ENCODE assay signal across 33 cellular contexts in genomic region chr11:32864555-32864954, GRCh38. TPM values are rescaled to one million over a fixed set of nuclear protein-coding genes. Genes with fewer than 3 reads are reported as not detected.
A peak's percentile ranks its signal among the peaks of the same experiment; 100 is the strongest.
DNase-seq lines count a peak whose midpoint lies in the region; ATAC-seq lines count a peak whose summit lies in the region.
"Had no signal": no experiment of that assay in that cellular context is flagged by ENCODE, and none has a peak within 500 bp of the region (broad histone marks: within the 10 kb centered on the region; RNA-seq: fewer than 3 reads in every experiment).

No MANE protein-coding gene starts in this region.

- H3K27me3 Mint-ChIP-seq in activated CD4-positive, alpha-beta T cell treated with anti-CD3 and anti-CD28 coated beads for 36 hours, result peaks cover 7% of the 10 kb centered on the region
- H3K27me3 Mint-ChIP-seq in activated CD8-positive, alpha-beta memory T cell treated with anti-CD3 and anti-CD28 coated beads, Interleukin-2, amount 10 ng/mL, durations not matched to agents 7 days and 5 days, result peaks cover 33% of the 10 kb centered on the region

- peaks cover 5% of the 10 kb centered on the region for H3K9me3 Mint-ChIP-seq in activated CD4-positive, alpha-beta T cell treated with anti-CD3 and anti-CD28 coated beads for 36 hours (ENCODE audit: low read depth)
- no peaks in the 10 kb centered on the region for H3K9me3 Mint-ChIP-seq in stimulated activated effector memory CD8-positive, alpha-beta T cell treated with anti-CD3 and anti-CD28 coated beads, Interleukin-12 subunit alpha, Interleukin-12 subunit beta, amount 100 ng/mL, for 72 hours
- peaks cover 2% of the 10 kb centered on the region for H3K9me3 Mint-ChIP-seq in activated CD8-positive, alpha-beta memory T cell treated with anti-CD3 and anti-CD28 coated beads, Interleukin-2, amount 10 ng/mL, durations not matched to agents 7 days and 5 days (ENCODE audit: low read depth)

- no peak overlapping the region for H3K4me3 Mint-ChIP-seq in activated CD4-positive, alpha-beta T cell treated with anti-CD3 and anti-CD28 coated beads for 36 hours
- H3K4me3 Mint-ChIP-seq in stimulated activated effector memory CD8-positive, alpha-beta T cell treated with anti-CD3 and anti-CD28 coated beads, Interleukin-12 subunit alpha, Interleukin-12 subunit beta, amount 100 ng/mL, for 72 hours, result no peak overlapping the region
- no peak overlapping the region for H3K4me3 Mint-ChIP-seq in activated CD8-positive, alpha-beta memory T cell treated with anti-CD3 and anti-CD28 coated beads, Interleukin-2, amount 10 ng/mL, durations not matched to agents 7 days and 5 days
- H3K4me3 Mint-ChIP-seq: B cell; CD14-positive monocyte; CD4-positive, alpha-beta memory T cell; CD4-positive, alpha-beta T cell; CD8-positive, alpha-beta memory T cell; CD8-positive, alpha-beta T cell had no signal

- no peak overlapping the region for H3K4me3 ChIP-seq in ACC112 (ENCODE audit: low read depth, low read length)
- H3K4me3 ChIP-seq: A549; BLaER1; BLaER1 treated with 17β-estradiol and CSF1 and Interleukin-3, amounts not matched to agents 10 nM and 100 nM had no signal

- CTCF ChIA-PET in activated CD4-positive, alpha-beta T cell treated with anti-CD3 and anti-CD28 coated beads for 36 hours (lab: Charles Lee), result no interaction called here
- CTCF ChIA-PET in activated CD8-positive, alpha-beta memory T cell treated with anti-CD3 and anti-CD28 coated beads, Interleukin-2, amount 10 ng/mL, durations not matched to agents 7 days and 5 days (lab: Charles Lee), result no interaction called here

- no peaks in the 10 kb centered on the region for H3K4me1 ChIP-seq in ACC112 (ENCODE audit: control insufficient read depth, insufficient read depth, low read length, unreplicated experiment)
- H3K4me1 ChIP-seq: A549; BE2C; BLaER1; BLaER1 treated with 17β-estradiol and CSF1 and Interleukin-3, amounts not matched to agents 10 nM and 100 nM; Caco-2 had no signal

- DNase-seq in activated CD4-positive, alpha-beta T cell treated with anti-CD3 and anti-CD28 coated beads for 36 hours, result no peak
- no peak for DNase-seq in activated CD4-positive, alpha-beta T cell treated with anti-CD3 and anti-CD28 coated beads, Interleukin-2, amount 50 U/mL, for 48 hours
- DNase-seq in stimulated activated effector memory CD8-positive, alpha-beta T cell treated with anti-CD3 and anti-CD28 coated beads, Interleukin-12 subunit alpha, Interleukin-12 subunit beta, amount 100 ng/mL, for 72 hours (ENCODE audit: low spot score in 2 of 2), result no peak
- DNase-seq in anterior cingulate cortex (lab: John Stamatoyannopoulos, UW), result no peak
- no peak for DNase-seq in activated CD8-positive, alpha-beta memory T cell treated with anti-CD3 and anti-CD28 coated beads, Interleukin-2, amount 10 ng/mL, durations not matched to agents 7 days and 5 days
- DNase-seq: 8988T; ACHN; AML-193; BE2C; C1 segment of cervical spinal cord; Caco-2; Calu3; CD4-positive, alpha-beta memory T cell; CD4-positive, alpha-beta T cell; CD4-positive, CD25-positive, alpha-beta regulatory T cell; CD8-positive, alpha-beta memory T cell; CD8-positive, alpha-beta T cell; COR-L47; DMS 273 treated with DMSO at 0.1 percent for 48 hours; DMS153; DMS53; DMS79; DMS79 treated with DMSO at 0.1 percent for 48 hours; DND-41; EL had no signal

- peak; percentile 16 for ATAC-seq in activated CD4-positive, alpha-beta T cell treated with anti-CD3 and anti-CD28 coated beads for 36 hours
- ATAC-seq in stimulated activated effector memory CD8-positive, alpha-beta T cell treated with anti-CD3 and anti-CD28 coated beads, Interleukin-12 subunit alpha, Interleukin-12 subunit beta, amount 100 ng/mL, for 72 hours, result peak; percentile 55
- ATAC-seq in activated CD8-positive, alpha-beta memory T cell treated with anti-CD3 and anti-CD28 coated beads, Interleukin-2, amount 10 ng/mL, durations not matched to agents 7 days and 5 days, result no peak
- ATAC-seq: A549; CD8-positive, alpha-beta T cell had no signal

- no peaks in the 10 kb centered on the region for H3K36me3 ChIP-seq in ACC112 (ENCODE audit: insufficient read depth, low read length)
- H3K36me3 ChIP-seq: BE2C; BLaER1; BLaER1 treated with 17β-estradiol and CSF1 and Interleukin-3, amounts not matched to agents 10 nM and 100 nM had no signal

- no peak overlapping the region for H3K27ac ChIP-seq in ACC112 (ENCODE audit: low read depth, low read length)
- H3K27ac ChIP-seq: 22Rv1; A549; BLaER1; BLaER1 treated with 17β-estradiol and CSF1 and Interleukin-3, amounts not matched to agents 10 nM and 100 nM; C4-2B had no signal

- no peaks in the 10 kb centered on the region for H3K36me3 Mint-ChIP-seq in activated CD4-positive, alpha-beta T cell treated with anti-CD3 and anti-CD28 coated beads for 36 hours (ENCODE audit: low read depth)
- H3K36me3 Mint-ChIP-seq in stimulated activated effector memory CD8-positive, alpha-beta T cell treated with anti-CD3 and anti-CD28 coated beads, Interleukin-12 subunit alpha, Interleukin-12 subunit beta, amount 100 ng/mL, for 72 hours, result no peaks in the 10 kb centered on the region
- H3K36me3 Mint-ChIP-seq in activated CD8-positive, alpha-beta memory T cell treated with anti-CD3 and anti-CD28 coated beads, Interleukin-2, amount 10 ng/mL, durations not matched to agents 7 days and 5 days, result no peaks in the 10 kb centered on the region
- H3K36me3 Mint-ChIP-seq: CD14-positive monocyte; CD4-positive, alpha-beta memory T cell; CD8-positive, alpha-beta T cell had no signal

- H2AFZ ChIP-seq in ACC112 (ENCODE audit: low read length, unreplicated experiment), result peak overlapping the region; percentile 3

- H3K27me3 ChIP-seq in ACC112 (ENCODE audit: insufficient read depth, low read length), result no peaks in the 10 kb centered on the region
- H3K27me3 ChIP-seq: BE2C; BLaER1; BLaER1 treated with 17β-estradiol and CSF1 and Interleukin-3, amounts not matched to agents 10 nM and 100 nM had no signal

- H3K27ac Mint-ChIP-seq in activated CD4-positive, alpha-beta T cell treated with anti-CD3 and anti-CD28 coated beads for 36 hours, result no peak overlapping the region
- no peak overlapping the region for H3K27ac Mint-ChIP-seq in stimulated activated effector memory CD8-positive, alpha-beta T cell treated with anti-CD3 and anti-CD28 coated beads, Interleukin-12 subunit alpha, Interleukin-12 subunit beta, amount 100 ng/mL, for 72 hours
- no peak overlapping the region for H3K27ac Mint-ChIP-seq in activated CD8-positive, alpha-beta memory T cell treated with anti-CD3 and anti-CD28 coated beads, Interleukin-2, amount 10 ng/mL, durations not matched to agents 7 days and 5 days
- H3K27ac Mint-ChIP-seq: B cell; CD14-positive monocyte; CD4-positive, alpha-beta memory T cell; CD4-positive, alpha-beta T cell; CD8-positive, alpha-beta memory T cell; CD8-positive, alpha-beta T cell had no signal

- POLR2A ChIA-PET in activated CD4-positive, alpha-beta T cell treated with anti-CD3 and anti-CD28 coated beads for 36 hours (lab: Charles Lee), result no interaction called here

- no peaks in the 10 kb centered on the region for H3K79me2 ChIP-seq in ACC112 (ENCODE audit: control insufficient read depth, insufficient read depth, low read length, unreplicated experiment)

- no peaks in the 10 kb centered on the region for H3K4me1 Mint-ChIP-seq in activated CD4-positive, alpha-beta T cell treated with anti-CD3 and anti-CD28 coated beads for 36 hours
- H3K4me1 Mint-ChIP-seq in stimulated activated effector memory CD8-positive, alpha-beta T cell treated with anti-CD3 and anti-CD28 coated beads, Interleukin-12 subunit alpha, Interleukin-12 subunit beta, amount 100 ng/mL, for 72 hours, result no peaks in the 10 kb centered on the region
- no peaks in the 10 kb centered on the region for H3K4me1 Mint-ChIP-seq in activated CD8-positive, alpha-beta memory T cell treated with anti-CD3 and anti-CD28 coated beads, Interleukin-2, amount 10 ng/mL, durations not matched to agents 7 days and 5 days
- H3K4me1 Mint-ChIP-seq: B cell; CD14-positive monocyte; CD4-positive, alpha-beta memory T cell; CD4-positive, CD25-positive, alpha-beta regulatory T cell; CD8-positive, alpha-beta memory T cell had no signal

- intact Hi-C loops in activated CD4-positive, alpha-beta T cell treated with anti-CD3 and anti-CD28 coated beads for 36 hours (cut with DNase I, micrococcal nuclease), result no loop called here

RNA-seq across cellular contexts. Expression of gene QSER1, which starts 28.1 kb away (rescaled TPM):
- total RNA-seq in activated CD4-positive, alpha-beta T cell treated with anti-CD3 and anti-CD28 coated beads for 36 hours, result 10 to 100 TPM; 11.8 to 16.6 TPM
- 10 to 100 TPM in 1 of 2 experiments, 1 to 10 TPM in 1; 8.0 to 11.6 TPM for total RNA-seq in activated CD8-positive, alpha-beta memory T cell treated with anti-CD3 and anti-CD28 coated beads, Interleukin-2, amount 10 ng/mL, durations not matched to agents 7 days and 5 days

RNA-seq across cellular contexts. Expression of gene PRRG4, which starts 34.8 kb away (rescaled TPM):
- under 1 TPM; 0.18 to 0.23 TPM for total RNA-seq in activated CD4-positive, alpha-beta T cell treated with anti-CD3 and anti-CD28 coated beads for 36 hours
- total RNA-seq in activated CD8-positive, alpha-beta memory T cell treated with anti-CD3 and anti-CD28 coated beads, Interleukin-2, amount 10 ng/mL, durations not matched to agents 7 days and 5 days, result 1 to 10 TPM in 1 of 2 experiments, under 1 TPM in 1; 0.55 to 1.9 TPM
- total RNA-seq: CD4-positive, alpha-beta memory T cell had no signal
